Comparison of ENCODE assay signal across 8 cellular contexts in the genomic region with DNA sequence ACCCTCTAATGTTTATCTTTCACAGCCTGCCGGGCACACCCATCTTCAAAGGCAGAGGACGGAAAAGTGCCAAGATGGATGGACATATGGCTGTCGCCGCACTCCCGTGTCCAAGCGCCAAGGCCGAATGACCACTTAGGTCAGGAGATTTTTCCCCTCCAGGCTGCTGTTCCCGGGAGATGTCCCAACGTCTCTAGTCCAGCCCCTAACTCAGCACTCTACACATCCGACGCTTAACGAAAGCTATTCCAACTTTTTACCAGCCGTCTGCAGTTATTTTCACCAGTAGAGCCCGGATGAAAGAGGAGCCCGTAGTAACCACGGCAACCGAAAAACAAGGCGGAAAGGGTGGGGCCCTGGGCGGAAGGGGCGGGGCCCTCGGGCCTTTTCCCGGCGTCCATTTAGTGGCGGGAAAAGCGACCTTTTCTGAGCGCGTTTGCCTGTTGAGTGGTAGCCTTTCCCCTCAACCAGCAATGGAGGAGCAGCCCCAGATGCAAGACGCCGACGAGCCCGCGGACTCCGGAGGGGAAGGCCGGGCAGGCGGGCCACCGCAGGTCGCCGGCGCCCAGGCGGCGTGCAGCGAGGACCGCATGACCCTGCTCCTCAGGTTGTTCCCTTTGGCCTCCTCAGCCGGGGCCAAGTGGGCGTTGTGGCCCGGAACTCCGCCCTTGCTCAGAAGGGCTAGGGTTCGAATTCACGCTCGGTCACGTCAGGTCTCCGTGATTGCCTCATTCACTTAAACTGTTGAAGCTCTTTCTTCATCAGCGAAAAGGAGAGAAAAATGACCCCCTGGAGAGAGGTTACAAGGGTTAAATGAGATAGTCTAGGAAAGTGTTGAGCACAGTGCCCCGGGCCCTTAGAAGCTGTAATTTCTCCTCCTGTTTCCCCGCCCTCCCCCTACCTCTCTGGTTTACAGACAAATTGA. TPM values are rescaled to one million over a fixed set of nuclear protein-coding genes. Genes with fewer than 3 reads are reported as not detected.
A peak's percentile ranks its signal among the peaks of the same experiment; 100 is the strongest.
DNase-seq lines count a peak whose midpoint lies in the region; ATAC-seq and TF ChIP-seq lines count a peak whose summit lies in the region.

A gene with protein sequence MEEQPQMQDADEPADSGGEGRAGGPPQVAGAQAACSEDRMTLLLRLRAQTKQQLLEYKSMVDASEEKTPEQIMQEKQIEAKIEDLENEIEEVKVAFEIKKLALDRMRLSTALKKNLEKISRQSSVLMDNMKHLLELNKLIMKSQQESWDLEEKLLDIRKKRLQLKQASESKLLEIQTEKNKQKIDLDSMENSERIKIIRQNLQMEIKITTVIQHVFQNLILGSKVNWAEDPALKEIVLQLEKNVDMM (plus strand): TSS at position 422 of the 925 bp plus-strand sequence. CDS start 52 bp downstream, at position 474.

- TF ChIP-seq CTCF in BJ (IDR thresholded peaks at IDR 0.05; ENCODE audit: insufficient read depth, low read depth, low read length) (no peak), kidney epithelial cell (IDR thresholded peaks at IDR 0.05; ENCODE audit: insufficient read depth, low read length, poor library complexity, severe bottlenecking) (no peak)

- DNase-seq in BJ (ENCODE audit: low read depth): peak; percentile 57
- DNase-seq in GM19240 (ENCODE audit: insufficient read length, low spot score): peak; percentile 73
- DNase-seq in NCI-H524 (lab: John Stamatoyannopoulos, UW): peak; percentile 72 to 85
- DNase-seq in activated CD4-positive, alpha-beta T cell treated with anti-CD3 and anti-CD28 coated beads for 24 hours (ENCODE audit: low read depth in 2 of 2): peak; percentile 90 to 92
- DNase-seq in cerebellum (ENCODE audit: low spot score): peak; percentile 92
- peak; percentile 61 for DNase-seq in kidney epithelial cell (ENCODE audit: low read depth)
- DNase-seq in stimulated activated CD4-positive, alpha-beta T cell treated with anti-CD3 and anti-CD28 coated beads, Interleukin-15, amount 100 ng/mL, for 48 hours (ENCODE audit: low read depth in 2 of 2): peak; percentile 85 to 90

- CTCF ChIA-PET in BJ (lab: Yijun Ruan, JAX): interaction anchor here (1.1 kb wide), 1 partner anchor 40 kb away, joined by 3 read pairs; no protein-coding TSS in a partner anchor

- no peaks in the 10 kb centered on the region for H3K27me3 ChIP-seq in BJ (ENCODE audit: control insufficient read depth, insufficient read depth, low read length)
- H3K27me3 ChIP-seq in kidney epithelial cell (ENCODE audit: control insufficient read depth, insufficient read depth, low read length): no peaks in the 10 kb centered on the region

- H3K36me3 ChIP-seq in BJ (ENCODE audit: control insufficient read depth, insufficient read depth, low read length): no peaks in the 10 kb centered on the region
- no peaks in the 10 kb centered on the region for H3K36me3 ChIP-seq in kidney epithelial cell (ENCODE audit: control insufficient read depth, insufficient read depth, low read length)

- ATAC-seq in HG03457 (IDR thresholded peaks at IDR 0.05; ENCODE audit: unreplicated experiment): peak; percentile 95

- H3K4me3 ChIP-seq in BJ (ENCODE audit: low read depth, low read length) (peak within 1 kb of the TSS; percentile 67), kidney epithelial cell (ENCODE audit: low read depth, low read length) (peak within 1 kb of the TSS; percentile 66)

- POLR2A ChIA-PET in BJ (lab: Charles Lee): interaction anchor here (0.8 kb wide), 1 partner anchor 46 kb away, joined by 3 read pairs; no protein-coding TSS in a partner anchor

RNA-seq across cellular contexts. Expression of the gene that starts here (rescaled TPM):
- 6.0 and 7.4 TPM in 2 replicates for polyA plus RNA-seq in BJ (2011; rRNA removed)
- 0.98 and 1.00 TPM in 2 replicates for polyA minus RNA-seq in BJ (2011; rRNA and poly(A)+ RNA removed)
- 12.2 TPM for total RNA-seq in cerebellum
- total RNA-seq in kidney epithelial cell: 11.5 and 13.3 TPM in 2 replicates

Comparison
In these comparisons a context has a peak if more than half of its experiments do, and no peak if none do; other contexts are left out.
1. Peak in every context shown above with its lines: DNase-seq, ATAC-seq and H3K4me3 ChIP-seq.